8 cellular contexts compared by ENCODE assay signal in the genomic region with DNA sequence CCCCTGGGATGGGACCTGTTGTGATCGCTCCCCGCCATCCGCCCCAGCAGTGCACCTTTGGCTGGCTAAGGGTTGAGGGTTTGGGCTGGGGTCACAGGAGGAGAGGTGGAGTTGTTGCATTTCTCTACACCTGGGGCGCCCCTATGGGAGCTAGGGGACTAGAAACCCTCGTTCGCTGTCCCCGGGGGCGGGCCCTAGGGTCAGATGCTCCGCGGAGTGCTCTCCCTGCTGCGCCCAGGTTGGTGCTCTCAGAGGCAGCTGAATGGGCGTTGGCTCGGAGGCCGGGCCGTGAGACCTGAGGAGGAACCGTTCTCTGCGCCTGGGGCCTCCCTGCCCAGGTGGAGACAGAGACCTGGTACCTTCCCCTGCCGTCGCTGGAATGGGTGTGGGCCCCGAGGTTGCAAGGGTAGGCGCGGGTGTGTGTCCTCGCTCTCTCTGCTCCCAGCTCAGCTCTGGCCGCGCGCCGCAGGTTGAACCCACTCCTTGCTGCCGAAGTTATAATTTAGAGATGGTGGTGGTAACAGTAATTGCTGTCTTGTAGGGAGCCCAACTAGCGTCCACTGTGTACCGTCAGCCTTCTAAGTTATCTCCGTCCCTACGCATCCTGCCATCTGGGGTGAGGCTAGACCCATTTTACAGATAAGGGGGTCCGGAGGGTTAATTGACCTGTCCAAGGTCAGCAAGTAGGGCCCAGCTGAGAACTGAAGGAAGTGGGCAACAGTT. TPM values are rescaled to one million over a fixed set of nuclear protein-coding genes. Genes with fewer than 3 reads are reported as not detected.
DNase-seq lines count a peak whose midpoint lies in the region; ATAC-seq and TF ChIP-seq lines count a peak whose summit lies in the region.

No MANE protein-coding gene starts in this region.

- H3K9ac ChIP-seq in rectal smooth muscle tissue (ENCODE audit: low read length), result peak overlapping the region; percentile 98

- no peak for TF ChIP-seq EP300 in gastroesophageal sphincter (IDR thresholded peaks at IDR 0.05)

- H3K4me1 Mint-ChIP-seq in activated T-helper 1 cell treated with anti-CD3 and anti-CD28 coated beads, Interleukin-12 subunit alpha, Interleukin-12 subunit beta, Interleukin-2, Interleukin-4 antibody, amounts not matched to agents 30 ng/mL and 10 ng/mL and 1 ng/mL, durations not matched to agents 14 hours and 24 hours and 36 hours (ENCODE audit: low read depth), result peaks cover 42% of the 10 kb centered on the region

- peaks cover 2% of the 10 kb centered on the region for H3K27me3 Mint-ChIP-seq in activated T-helper 1 cell treated with anti-CD3 and anti-CD28 coated beads, Interleukin-12 subunit alpha, Interleukin-12 subunit beta, Interleukin-2, Interleukin-4 antibody, amounts not matched to agents 30 ng/mL and 10 ng/mL and 1 ng/mL, durations not matched to agents 14 hours and 24 hours and 36 hours (ENCODE audit: insufficient read depth)

- DNase-seq in NCI-H1092 treated with DMSO at 0.1 percent for 48 hours (lab: John Stamatoyannopoulos, UW) (peak; percentile 9), NCI-H1092 (lab: John Stamatoyannopoulos, UW) (no peak), NCI-H446 treated with DMSO at 0.1 percent for 48 hours (lab: John Stamatoyannopoulos, UW) (no peak)
- DNase-seq in activated T-helper 1 cell treated with anti-CD3 and anti-CD28 coated beads, Interleukin-12 subunit alpha, Interleukin-12 subunit beta, Interleukin-2, Interleukin-4 antibody, amounts not matched to agents 30 ng/mL and 10 ng/mL and 1 ng/mL, durations not matched to agents 14 hours and 24 hours and 36 hours (ENCODE audit: low spot score), result peak; percentile 16

- peak overlapping the region; percentile 60 to 65 for H3K4me3 ChIP-seq in gastroesophageal sphincter
- peak overlapping the region; percentile 100 for H3K4me3 ChIP-seq in rectal smooth muscle tissue (ENCODE audit: low read length)

- 8 to 10% methylated on average over 4 to 10 of the region's 33 CpGs for WGBS in gastroesophageal sphincter (ENCODE audit: low coverage in 1 of 2), 2 donors

- no peaks in the 10 kb centered on the region for H3K9me3 Mint-ChIP-seq in activated T-helper 1 cell treated with anti-CD3 and anti-CD28 coated beads, Interleukin-12 subunit alpha, Interleukin-12 subunit beta, Interleukin-2, Interleukin-4 antibody, amounts not matched to agents 30 ng/mL and 10 ng/mL and 1 ng/mL, durations not matched to agents 14 hours and 24 hours and 36 hours

- H3K27ac Mint-ChIP-seq in activated T-helper 1 cell treated with anti-CD3 and anti-CD28 coated beads, Interleukin-12 subunit alpha, Interleukin-12 subunit beta, Interleukin-2, Interleukin-4 antibody, amounts not matched to agents 30 ng/mL and 10 ng/mL and 1 ng/mL, durations not matched to agents 14 hours and 24 hours and 36 hours, result peak overlapping the region; percentile 57

- H3K36me3 ChIP-seq in KOPT-K1 (ENCODE audit: insufficient read depth, low read length), result no peaks in the 10 kb centered on the region
- H3K36me3 ChIP-seq in gastroesophageal sphincter, result no peaks in the 10 kb centered on the region
- H3K36me3 ChIP-seq in rectal smooth muscle tissue (ENCODE audit: control insufficient read depth, insufficient read depth, low read length), result no peaks in the 10 kb centered on the region

- H3K4me3 Mint-ChIP-seq in activated T-helper 1 cell treated with anti-CD3 and anti-CD28 coated beads, Interleukin-12 subunit alpha, Interleukin-12 subunit beta, Interleukin-2, Interleukin-4 antibody, amounts not matched to agents 30 ng/mL and 10 ng/mL and 1 ng/mL, durations not matched to agents 14 hours and 24 hours and 36 hours, result peak overlapping the region; percentile 85

- H3K4me1 ChIP-seq in gastroesophageal sphincter (peaks cover 4 to 59% (median 24%) of the 10 kb centered on the region in 3 donors), rectal smooth muscle tissue (ENCODE audit: control insufficient read depth, insufficient read depth, low read length) (peaks cover 20% of the 10 kb centered on the region)

- intact Hi-C loops in activated T-helper 1 cell treated with anti-CD3 and anti-CD28 coated beads, Interleukin-12 subunit alpha, Interleukin-12 subunit beta, Interleukin-2, Interleukin-4 antibody, amounts not matched to agents 30 ng/mL and 10 ng/mL and 1 ng/mL, durations not matched to agents 14 hours and 24 hours and 36 hours (cut with micrococcal nuclease), result loop anchor here (2.0 to 10.0 kb wide), 6 partner anchors 64 to 426 kb away; partner anchors contain the start of genes ABHD6, HTD2, PDHB and RPP14

- peaks cover 8% of the 10 kb centered on the region for H3K36me3 Mint-ChIP-seq in activated T-helper 1 cell treated with anti-CD3 and anti-CD28 coated beads, Interleukin-12 subunit alpha, Interleukin-12 subunit beta, Interleukin-2, Interleukin-4 antibody, amounts not matched to agents 30 ng/mL and 10 ng/mL and 1 ng/mL, durations not matched to agents 14 hours and 24 hours and 36 hours (ENCODE audit: low read depth)

- H3K27me3 ChIP-seq in gastroesophageal sphincter (no peaks in the 10 kb centered on the region), rectal smooth muscle tissue (ENCODE audit: control insufficient read depth, insufficient read depth, low read length) (no peaks in the 10 kb centered on the region)

- H3K9me3 ChIP-seq in KOPT-K1 (ENCODE audit: insufficient read depth, low read length, poor library complexity, severe bottlenecking) (no peaks in the 10 kb centered on the region), gastroesophageal sphincter (no peaks in the 10 kb centered on the region)

- no peak for TF ChIP-seq POLR2A in gastroesophageal sphincter (IDR thresholded peaks at IDR 0.05)

- ATAC-seq in gastroesophageal sphincter (peak; percentile 5), GM21367 (IDR thresholded peaks at IDR 0.05; ENCODE audit: unreplicated experiment) (no peak)

- peak overlapping the region; percentile 57 for H3K27ac ChIP-seq in KOPT-K1 (ENCODE audit: low read depth, low read length, poor library complexity, severe bottlenecking)
- peak overlapping the region; percentile 54 to 87 (median 84) for H3K27ac ChIP-seq in gastroesophageal sphincter
- H3K27ac ChIP-seq in rectal smooth muscle tissue (ENCODE audit: low read depth, low read length), result peak overlapping the region; percentile 94

- TF ChIP-seq CTCF in gastroesophageal sphincter (IDR thresholded peaks at IDR 0.05), result no peak

RNA-seq across cellular contexts. Expression of gene FLNB, which starts 1.0 kb away (rescaled TPM):
- total RNA-seq in activated T-helper 1 cell treated with anti-CD3 and anti-CD28 coated beads, Interleukin-12 subunit alpha, Interleukin-12 subunit beta, Interleukin-2, Interleukin-4 antibody, amounts not matched to agents 30 ng/mL and 10 ng/mL and 1 ng/mL, durations not matched to agents 14 hours and 24 hours and 36 hours, result 22.3 and 24.1 TPM in 2 replicates
- 100 to 1,000 TPM in 1 of 4 donors, 10 to 100 TPM in 3; 60.2 to 138 (median 96.2) TPM for total RNA-seq in gastroesophageal sphincter

Comparison
In these comparisons a context has a peak if more than half of its experiments do, and no peak if none do; other contexts are left out.
1. DNase-seq: peak in NCI-H1092 treated with DMSO at 0.1 percent for 48 hours (single experiment) and activated T-helper 1 cell treated with anti-CD3 and anti-CD28 coated beads, Interleukin-12 subunit alpha, Interleukin-12 subunit beta, Interleukin-2, Interleukin-4 antibody, amounts not matched to agents 30 ng/mL and 10 ng/mL and 1 ng/mL, durations not matched to agents 14 hours and 24 hours and 36 hours (single experiment); none in NCI-H1092 (single experiment) and NCI-H446 treated with DMSO at 0.1 percent for 48 hours (single experiment).
2. Peak in every context shown above with its lines, with median percentiles within 50 percentile points of each other: H3K27ac ChIP-seq.